In the genomic region with DNA sequence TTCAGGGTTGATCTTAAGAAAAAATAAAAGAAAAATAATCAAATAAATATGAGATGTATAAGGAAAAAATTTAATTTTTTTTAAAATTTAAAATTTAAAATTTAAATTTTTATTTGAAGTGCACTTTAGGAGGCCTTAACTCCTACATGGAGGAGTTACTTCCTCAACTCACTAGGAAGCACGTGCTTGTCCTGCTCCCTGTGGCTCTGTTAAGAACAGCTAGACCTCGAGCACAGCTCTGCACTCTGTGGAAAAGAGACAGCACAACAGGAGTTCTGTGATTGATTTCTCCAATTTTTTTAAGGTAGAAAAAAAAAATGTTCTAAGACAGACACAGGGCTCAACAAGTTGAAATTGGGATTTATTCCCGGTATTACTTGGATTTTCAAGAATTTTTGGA, we compare ENCODE assay signal across 21 cellular contexts.
DNase-seq lines count a peak whose midpoint lies in the region; ATAC-seq, FAIRE-seq and TF ChIP-seq lines count a peak whose summit lies in the region.
"Had no signal": no experiment of that assay in that cellular context is flagged by ENCODE, and none has a peak within 500 bp of the region (broad histone marks: within the 10 kb centered on the region; RNA-seq: fewer than 3 reads in every experiment).

No MANE protein-coding gene starts in this region.

- TF ChIP-seq CTCF in HepG2 (CRISPR knock-in tag; IDR thresholded peaks at IDR 0.05) (no peak), right lobe of liver (IDR thresholded peaks at IDR 0.05) (no peak), WERI-Rb-1 (IDR thresholded peaks at IDR 0.05; ENCODE audit: low read depth, low read length) (0 out of 2 replicates have a peak, but pooled peaks have one; percentile 16), kidney epithelial cell (IDR thresholded peaks at IDR 0.05; ENCODE audit: insufficient read depth, low read length, poor library complexity, severe bottlenecking) (peak; percentile 4)

- H3K27me3 Mint-ChIP-seq in natural killer cell treated with Interleukin-12 subunit alpha and Interleukin-12 subunit beta and Interleukin-15 and Interleukin-18, amount 100 ng/mL, for 72 hours, result no peaks in the 10 kb centered on the region
- H3K27me3 Mint-ChIP-seq: activated naive CD8-positive, alpha-beta T cell treated with anti-CD3 and anti-CD28 coated beads, Interleukin-2, amount 50 U/mL, for 24 hours; brain; CD4-positive, CD25-positive, alpha-beta regulatory T cell had no signal

- no peak overlapping the region for H3K4me2 ChIP-seq in HepG2 (ENCODE audit: low read depth, low read length)

- no peaks in the 10 kb centered on the region for H3K4me1 Mint-ChIP-seq in natural killer cell treated with Interleukin-12 subunit alpha and Interleukin-12 subunit beta and Interleukin-15 and Interleukin-18, amount 100 ng/mL, for 72 hours (ENCODE audit: low read depth in 2 of 2)
- H3K4me1 Mint-ChIP-seq: activated naive CD8-positive, alpha-beta T cell treated with anti-CD3 and anti-CD28 coated beads, Interleukin-2, amount 50 U/mL, for 24 hours; CD4-positive, CD25-positive, alpha-beta regulatory T cell; immature natural killer cell had no signal

- no TSS peak for BruUV-seq in HepG2 (replicated peaks; lab: Mats Ljungman, UMichigan)

- no peaks in the 10 kb centered on the region for H3K4me1 ChIP-seq in HepG2 (ENCODE audit: insufficient read depth, low read length)
- H3K4me1 ChIP-seq in right lobe of liver, result peaks cover 0 to 3% (median under 1%) of the 10 kb centered on the region in 4 donors
- H3K4me1 ChIP-seq: colonic mucosa had no signal

- TF ChIP-seq POLR2A in HepG2 (IDR thresholded peaks at IDR 0.05; ENCODE audit: insufficient read depth in 1 of 2, low read depth in 2 of 2, low read length in 2 of 2) (no peak), right lobe of liver (IDR thresholded peaks at IDR 0.05) (no peak)

- H3K36me3 ChIP-seq in HepG2 (replicated peaks in 1 of 2; ENCODE audit: control insufficient read depth in 1 of 2, insufficient read depth in 2 of 2, low read length in 2 of 2), result no peaks in the 10 kb centered on the region
- H3K36me3 ChIP-seq in right lobe of liver, result no peaks in the 10 kb centered on the region
- H3K36me3 ChIP-seq in WERI-Rb-1, result no peaks in the 10 kb centered on the region
- no peaks in the 10 kb centered on the region for H3K36me3 ChIP-seq in kidney epithelial cell (ENCODE audit: control insufficient read depth, insufficient read depth, low read length)
- H3K36me3 ChIP-seq: colonic mucosa had no signal

- H3K4me3 Mint-ChIP-seq in natural killer cell treated with Interleukin-12 subunit alpha and Interleukin-12 subunit beta and Interleukin-15 and Interleukin-18, amount 100 ng/mL, for 72 hours, result no peak overlapping the region
- H3K4me3 Mint-ChIP-seq: activated naive CD8-positive, alpha-beta T cell treated with anti-CD3 and anti-CD28 coated beads, Interleukin-2, amount 50 U/mL, for 24 hours; brain; CD4-positive, CD25-positive, alpha-beta regulatory T cell; immature natural killer cell had no signal

- DNase-seq in HepG2 (ENCODE audit: low spot score) (no peak), right lobe of liver (no peak), WERI-Rb-1 (peak; percentile 34), kidney epithelial cell (ENCODE audit: low read depth) (no peak), NCI-H446 (lab: John Stamatoyannopoulos, UW) (no peak), nucleus accumbens (lab: John Stamatoyannopoulos, UW) (no peak)
- DNase-seq in stimulated activated CD4-positive, alpha-beta T cell treated with anti-CD3 and anti-CD28 coated beads, Interleukin-2, amount 100 ng/mL, for 48 hours, result no peak
- no peak for DNase-seq in natural killer cell treated with Interleukin-12 subunit alpha and Interleukin-12 subunit beta and Interleukin-15 and Interleukin-18, amount 100 ng/mL, for 72 hours (ENCODE audit: low spot score)
- DNase-seq: activated CD4-positive, alpha-beta T cell treated with anti-CD3 and anti-CD28 coated beads, Interleukin-2, amount 50 U/mL, for 48 hours; activated effector memory CD4-positive, alpha-beta T cell treated with anti-CD3 and anti-CD28 coated beads, Interleukin-2, amount 50 U/mL, for 16 hours; activated naive CD8-positive, alpha-beta T cell treated with anti-CD3 and anti-CD28 coated beads, Interleukin-2, amount 50 U/mL, for 24 hours; CD4-positive, CD25-positive, alpha-beta regulatory T cell; colonic mucosa; DMS153; GOT3; immature natural killer cell; NCI-H1048; NCI-H2029; NCI-H345; stimulated activated CD4-positive, alpha-beta T cell treated with anti-CD3 and anti-CD28 coated beads, Interleukin-15, amount 100 ng/mL, for 24 hours had no signal

- H3K27ac ChIP-seq in HepG2 (ENCODE audit: extremely low read length, insufficient read depth, low read length) (no peak overlapping the region), right lobe of liver (no peak overlapping the region), WERI-Rb-1 (no peak overlapping the region)
- H3K27ac ChIP-seq: colonic mucosa had no signal

- intact Hi-C loops in HepG2 (cut with micrococcal nuclease; ENCODE audit: unreplicated experiment) (no loop called here), right lobe of liver (cut with DNase I) (no loop called here)

- H3K9me3 ChIP-seq in HepG2 (ENCODE audit: low read length) (no peaks in the 10 kb centered on the region), right lobe of liver (no peaks in the 10 kb centered on the region), WERI-Rb-1 (ENCODE audit: severe bottlenecking) (no peaks in the 10 kb centered on the region)
- H3K9me3 ChIP-seq: colonic mucosa had no signal

- in situ Hi-C loops in HepG2 (cut with HindIII; ENCODE audit: extremely low pct_ligation_motif_present, low pct_unique_long_range_greater_than_20kb), result no loop called here

- 3% methylated on average over 3 of the region's 3 CpGs for WGBS in HepG2 (ENCODE audit: low lambda C conversion rate)
- WGBS in right lobe of liver (ENCODE audit: insufficient coverage, low coverage, low lambda C conversion rate, missing lambda C conversion rate), result 77% methylated on average over 3 of the region's 3 CpGs

- POLR2A ChIA-PET in HepG2 (lab: Yijun Ruan, JAX), result no interaction called here

- no peak overlapping the region for H2AFZ ChIP-seq in HepG2 (ENCODE audit: low read length)

- peaks cover 15% of the 10 kb centered on the region for H3K9me3 Mint-ChIP-seq in natural killer cell treated with Interleukin-12 subunit alpha and Interleukin-12 subunit beta and Interleukin-15 and Interleukin-18, amount 100 ng/mL, for 72 hours

- H3K9ac ChIP-seq in HepG2 (ENCODE audit: insufficient read depth, low read depth, low read length), result no peak overlapping the region

- peaks cover 4% of the 10 kb centered on the region for H3K36me3 Mint-ChIP-seq in natural killer cell treated with Interleukin-12 subunit alpha and Interleukin-12 subunit beta and Interleukin-15 and Interleukin-18, amount 100 ng/mL, for 72 hours
- H3K36me3 Mint-ChIP-seq: brain; CD4-positive, CD25-positive, alpha-beta regulatory T cell; immature natural killer cell had no signal

- no peak for TF ChIP-seq RAD21 in HepG2 (CRISPR knock-in tag; IDR thresholded peaks at IDR 0.05)

- CTCF ChIA-PET in HepG2 (lab: Yijun Ruan, JAX; ENCODE audit: low intra/inter-chr PET ratio, low total read pairs), result no interaction called here

- TF ChIP-seq EP300 in HepG2 (IDR thresholded peaks at IDR 0.05; ENCODE audit: low read depth in 2 of 2, low read length in 2 of 2), result no peak
- no peak for TF ChIP-seq EP300 in HepG2 (CRISPR knock-in tag; IDR thresholded peaks at IDR 0.05; ENCODE audit: borderline replicate concordance)

- ATAC-seq in HepG2 (peak; percentile 25; the same call in 1 of the 3 replicates), right lobe of liver (no peak)
- ATAC-seq in natural killer cell treated with Interleukin-12 subunit alpha and Interleukin-12 subunit beta and Interleukin-15 and Interleukin-18, amount 100 ng/mL, for 72 hours, result no peak
- ATAC-seq: activated naive CD8-positive, alpha-beta T cell treated with anti-CD3 and anti-CD28 coated beads, Interleukin-2, amount 50 U/mL, for 24 hours had no signal

- H3K79me2 ChIP-seq in HepG2 (ENCODE audit: insufficient read depth, low read length), result no peaks in the 10 kb centered on the region

- no peaks in the 10 kb centered on the region for H4K20me1 ChIP-seq in HepG2 (ENCODE audit: insufficient read depth, low read length)

- H3K27me3 ChIP-seq in HepG2 (ENCODE audit: control insufficient read depth in 1 of 2, insufficient read depth in 2 of 2, low read length in 2 of 2) (no peaks in the 10 kb centered on the region), right lobe of liver (no peaks in the 10 kb centered on the region), WERI-Rb-1 (ENCODE audit: insufficient read depth, low read depth, severe bottlenecking) (no peaks in the 10 kb centered on the region), kidney epithelial cell (ENCODE audit: control insufficient read depth, insufficient read depth, low read length) (no peaks in the 10 kb centered on the region)
- H3K27me3 ChIP-seq: colonic mucosa had no signal

- FAIRE-seq in HepG2 (lab: Jason Lieb, UNC), result no peak

- H3K4me3 ChIP-seq in HepG2 (replicated peaks in 1 of 3; ENCODE audit: insufficient read depth in 1 of 3, low read depth in 2 of 3, low read length in 3 of 3) (no peak overlapping the region), right lobe of liver (no peak overlapping the region), WERI-Rb-1 (ENCODE audit: low read depth, low read length) (no peak overlapping the region), kidney epithelial cell (ENCODE audit: low read depth, low read length) (no peak overlapping the region)
- H3K4me3 ChIP-seq: colonic mucosa had no signal

- no peak overlapping the region for H3K27ac Mint-ChIP-seq in natural killer cell treated with Interleukin-12 subunit alpha and Interleukin-12 subunit beta and Interleukin-15 and Interleukin-18, amount 100 ng/mL, for 72 hours
- H3K27ac Mint-ChIP-seq: activated naive CD8-positive, alpha-beta T cell treated with anti-CD3 and anti-CD28 coated beads, Interleukin-2, amount 50 U/mL, for 24 hours; CD4-positive, CD25-positive, alpha-beta regulatory T cell; immature natural killer cell had no signal

TF ChIP-seq in HepG2, 621 proteins besides CTCF, POLR2A, EP300 and RAD21 (continues in another document):
- TF ChIP-seq ZBTB39 (CRISPR knock-in tag; IDR thresholded peaks at IDR 0.05) (no peak), CREM (IDR thresholded peaks at IDR 0.05) (no peak), CREM (CRISPR knock-in tag; IDR thresholded peaks at IDR 0.05) (no peak)

Comparison
In these comparisons a context has a peak if more than half of its experiments do, and no peak if none do; other contexts are left out.
1. CTCF ChIP-seq: peak in WERI-Rb-1 (single experiment) and kidney epithelial cell (single experiment); none in HepG2 (single experiment) and right lobe of liver (0 of 4).